Comparison of ENCODE assay signal across 18 cellular contexts in genomic region chr5:36943584-36943983, GRCh38.
"Had no signal": no experiment of that assay in that cellular context is flagged by ENCODE, and none has a peak within 500 bp of the region (broad histone marks: within the 10 kb centered on the region; RNA-seq: fewer than 3 reads in every experiment).

No MANE protein-coding gene starts in this region.

- H3K9ac ChIP-seq: parathyroid adenoma had no signal

- H3K27me3 ChIP-seq: colonic mucosa, right atrium auricular region, SJSA1 had no signal

- H3K4me3 ChIP-seq: colonic mucosa, right atrium auricular region, SJSA1 had no signal

- H3K36me3 Mint-ChIP-seq: type B pancreatic cell had no signal

- H3K36me3 ChIP-seq: colonic mucosa, right atrium auricular region, SJSA1 had no signal

- H3K27ac ChIP-seq: colonic mucosa, parathyroid adenoma, right atrium auricular region, SJSA1 had no signal

- H3K27me3 Mint-ChIP-seq: type B pancreatic cell had no signal

- H3K4me3 Mint-ChIP-seq: type B pancreatic cell had no signal

- H3K9me3 ChIP-seq: colonic mucosa, right atrium auricular region, SJSA1 had no signal

- H3K9me3 Mint-ChIP-seq: type B pancreatic cell had no signal

- H3K4me1 ChIP-seq: colonic mucosa had no signal

- H2AFZ ChIP-seq: parathyroid adenoma had no signal

- H3K27ac Mint-ChIP-seq: type B pancreatic cell had no signal

- DNase-seq: activated CD4-positive, CD25-positive, alpha-beta regulatory T cell treated with anti-CD3 and anti-CD28 coated beads, Interleukin-2, amount 50 U/mL, for 72 hours; activated naive CD4-positive, alpha-beta T cell treated with anti-CD3 and anti-CD28 coated beads, Interleukin-2, amount 50 U/mL, for 16 hours; caudate nucleus; colonic mucosa; effector CD4-positive, alpha-beta T cell; foreskin fibroblast; kidney glomerular epithelial cell; mesendoderm; stimulated activated CD4-positive, alpha-beta T cell treated with anti-CD3 and anti-CD28 coated beads, Interleukin-15, amount 100 ng/mL, for 24 hours; stimulated activated CD4-positive, alpha-beta T cell treated with anti-CD3 and anti-CD28 coated beads, Interleukin-4, amount 100 ng/mL, for 4 hours; stimulated activated CD8-positive, alpha-beta memory T cell treated with anti-CD3 and anti-CD28 coated beads, Interleukin-4, amount 100 ng/mL, for 48 hours; stimulated activated naive CD4-positive, alpha-beta T cell treated with Interleukin-2 at 50 U/mL for 16 hours; T-helper 9 cell had no signal

- FAIRE-seq: endothelial cell of umbilical vein had no signal
